In genomic region chr11:113085446-113085845, GRCh38 we compare ENCODE assay signal across 25 cellular contexts.
DNase-seq lines count a peak whose midpoint lies in the region; ATAC-seq and TF ChIP-seq lines count a peak whose summit lies in the region.
"Had no signal": no experiment of that assay in that cellular context is flagged by ENCODE, and none has a peak within 500 bp of the region (broad histone marks: within the 10 kb centered on the region; RNA-seq: fewer than 3 reads in every experiment).

No MANE protein-coding gene starts in this region.

- H3K36me3 Mint-ChIP-seq in glutamatergic neuron (ENCODE audit: unreplicated experiment): no peaks in the 10 kb centered on the region
- peaks cover 5% of the 10 kb centered on the region for H3K36me3 Mint-ChIP-seq in type B pancreatic cell
- H3K36me3 Mint-ChIP-seq: CD4-positive, CD25-positive, alpha-beta regulatory T cell; T-cell had no signal

- no peak for ATAC-seq in GM18907 (IDR thresholded peaks at IDR 0.05; ENCODE audit: unreplicated experiment)
- ATAC-seq: GM12878, T-cell had no signal

- H3K4me3 Mint-ChIP-seq in glutamatergic neuron (ENCODE audit: unreplicated experiment) (no peak overlapping the region), type B pancreatic cell (peak overlapping the region; percentile 5)
- H3K4me3 Mint-ChIP-seq: CD4-positive, CD25-positive, alpha-beta regulatory T cell; T-cell had no signal

- peak; percentile 32 for DNase-seq in NCI-H2171 treated with DMSO at 0.1 percent for 48 hours (lab: John Stamatoyannopoulos, UW)
- DNase-seq in NCI-H2171 (lab: John Stamatoyannopoulos, UW): no peak
- peak; percentile 17 for DNase-seq in NCI-H1092 (lab: John Stamatoyannopoulos, UW)
- no peak for DNase-seq in glutamatergic neuron
- no peak for DNase-seq in type B pancreatic cell (ENCODE audit: extremely low spot score, unreplicated experiment)
- DNase-seq in OCI-M2 (lab: John Stamatoyannopoulos, UW; ENCODE audit: unreplicated experiment): no peak
- no peak for DNase-seq in GM10248 (ENCODE audit: extremely low spot score)
- DNase-seq: 8988T; ACHN; BE2C; CD4-positive, CD25-positive, alpha-beta regulatory T cell; DMS153; HCEC 1CT; KBM-7; MG63; NCI-H1694 treated with DMSO at 0.1 percent for 48 hours; NCI-H2081; NCI-H2227 treated with DMSO at 0.1 percent for 48 hours; NCI-H526 treated with DMSO at 0.1 percent for 48 hours; NK-92 treated with Interleukin-12 subunit alpha and Interleukin-12 subunit beta, amount 100 ng/mL, for 24 hours; PC-9; Right ventricle myocardium superior; T-cell had no signal

- H3K27me3 Mint-ChIP-seq in glutamatergic neuron (ENCODE audit: unreplicated experiment): no peaks in the 10 kb centered on the region
- H3K27me3 Mint-ChIP-seq in type B pancreatic cell: peaks cover 16% of the 10 kb centered on the region

- H3K4me1 Mint-ChIP-seq in glutamatergic neuron (ENCODE audit: low read depth, unreplicated experiment): peaks cover 49% of the 10 kb centered on the region
- peaks cover 33% of the 10 kb centered on the region for H3K4me1 Mint-ChIP-seq in type B pancreatic cell (ENCODE audit: unreplicated experiment)
- H3K4me1 Mint-ChIP-seq: CD4-positive, CD25-positive, alpha-beta regulatory T cell; T-cell had no signal

- H3K9me3 Mint-ChIP-seq in glutamatergic neuron (ENCODE audit: unreplicated experiment): peaks cover 3% of the 10 kb centered on the region
- no peaks in the 10 kb centered on the region for H3K9me3 Mint-ChIP-seq in type B pancreatic cell
- H3K9me3 Mint-ChIP-seq: T-cell had no signal

- CTCF ChIA-PET in GM10248 (lab: Yijun Ruan, JAX): no interaction called here

- TF ChIP-seq CTCF in glutamatergic neuron (IDR thresholded peaks at IDR 0.05; ENCODE audit: partially characterized antibody, unreplicated experiment) (no peak), type B pancreatic cell (conservative IDR thresholded peaks at IDR 0.05) (no peak), GM10248 (IDR thresholded peaks at IDR 0.05; ENCODE audit: control extremely low read depth, extremely low read depth, low read depth, missing control alignments) (no peak)

- POLR2A ChIA-PET in GM10248 (lab: Yijun Ruan, JAX): no interaction called here

- peak overlapping the region; percentile 8 for H3K27ac Mint-ChIP-seq in glutamatergic neuron (ENCODE audit: unreplicated experiment)
- no peak overlapping the region for H3K27ac Mint-ChIP-seq in type B pancreatic cell
- H3K27ac Mint-ChIP-seq: CD4-positive, CD25-positive, alpha-beta regulatory T cell; T-cell had no signal

Comparison
In these comparisons a context has a peak if more than half of its experiments do, and no peak if none do; other contexts are left out.
1. DNase-seq: peak in NCI-H2171 treated with DMSO at 0.1 percent for 48 hours (single experiment) and NCI-H1092 (single experiment); none in NCI-H2171 (single experiment), glutamatergic neuron (single experiment), type B pancreatic cell (single experiment), OCI-M2 (single experiment) and GM10248 (single experiment).